ENCODE assay signal across 1 cellular context in the genomic region with DNA sequence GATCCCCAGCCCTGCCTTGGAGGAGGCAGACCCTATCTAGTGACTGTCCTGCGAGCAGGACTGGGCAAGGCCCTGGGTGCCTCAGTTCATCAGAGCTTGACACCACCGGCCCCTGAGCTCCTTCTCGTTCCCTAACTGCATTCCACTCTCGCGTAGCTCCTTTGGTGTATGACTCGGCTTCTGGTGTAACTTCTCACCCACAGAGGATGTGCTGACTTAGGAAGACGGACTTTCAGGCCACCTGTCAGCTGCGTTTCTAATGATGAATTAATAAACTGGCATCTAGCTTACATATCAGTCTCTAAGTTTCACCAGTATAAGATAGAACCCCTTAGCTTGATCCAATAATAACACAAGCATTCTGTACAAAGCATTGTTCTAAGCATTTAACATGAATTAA.
TF ChIP-seq lines count a peak whose summit lies in the region.

No MANE protein-coding gene starts in this region.

TF ChIP-seq in K562, 482 proteins besides CTCF, POLR2A, EP300 and RAD21:
- TF ChIP-seq ZSCAN32 (CRISPR knock-in tag; IDR thresholded peaks at IDR 0.05) (no peak), DACH1 (IDR thresholded peaks at IDR 0.05; ENCODE audit: partially characterized antibody) (no peak), GTF2F1 (IDR thresholded peaks at IDR 0.05; ENCODE audit: low read depth, low read length) (no peak), YY1 (IDR thresholded peaks at IDR 0.05; ENCODE audit: borderline replicate concordance in 1 of 3, control insufficient read depth in 1 of 3, extremely low read depth in 1 of 3, insufficient read depth in 3 of 3, insufficient read length in 1 of 3, insufficient replicate concordance in 2 of 3, low read depth in 1 of 3, low read length in 2 of 3) (no peak), STAT5B (CRISPR knock-in tag; IDR thresholded peaks at IDR 0.05) (no peak), NCOA4 (IDR thresholded peaks at IDR 0.05; ENCODE audit: partially characterized antibody) (no peak), TBP (optimal IDR thresholded peaks at IDR 0.05; ENCODE audit: low read depth, low read length) (no peak), SAP30 (IDR thresholded peaks at IDR 0.05; ENCODE audit: borderline replicate concordance, insufficient read depth, low read depth, low read length, poor library complexity, severe bottlenecking) (no peak)
- TF ChIP-seq, protein P1, sequence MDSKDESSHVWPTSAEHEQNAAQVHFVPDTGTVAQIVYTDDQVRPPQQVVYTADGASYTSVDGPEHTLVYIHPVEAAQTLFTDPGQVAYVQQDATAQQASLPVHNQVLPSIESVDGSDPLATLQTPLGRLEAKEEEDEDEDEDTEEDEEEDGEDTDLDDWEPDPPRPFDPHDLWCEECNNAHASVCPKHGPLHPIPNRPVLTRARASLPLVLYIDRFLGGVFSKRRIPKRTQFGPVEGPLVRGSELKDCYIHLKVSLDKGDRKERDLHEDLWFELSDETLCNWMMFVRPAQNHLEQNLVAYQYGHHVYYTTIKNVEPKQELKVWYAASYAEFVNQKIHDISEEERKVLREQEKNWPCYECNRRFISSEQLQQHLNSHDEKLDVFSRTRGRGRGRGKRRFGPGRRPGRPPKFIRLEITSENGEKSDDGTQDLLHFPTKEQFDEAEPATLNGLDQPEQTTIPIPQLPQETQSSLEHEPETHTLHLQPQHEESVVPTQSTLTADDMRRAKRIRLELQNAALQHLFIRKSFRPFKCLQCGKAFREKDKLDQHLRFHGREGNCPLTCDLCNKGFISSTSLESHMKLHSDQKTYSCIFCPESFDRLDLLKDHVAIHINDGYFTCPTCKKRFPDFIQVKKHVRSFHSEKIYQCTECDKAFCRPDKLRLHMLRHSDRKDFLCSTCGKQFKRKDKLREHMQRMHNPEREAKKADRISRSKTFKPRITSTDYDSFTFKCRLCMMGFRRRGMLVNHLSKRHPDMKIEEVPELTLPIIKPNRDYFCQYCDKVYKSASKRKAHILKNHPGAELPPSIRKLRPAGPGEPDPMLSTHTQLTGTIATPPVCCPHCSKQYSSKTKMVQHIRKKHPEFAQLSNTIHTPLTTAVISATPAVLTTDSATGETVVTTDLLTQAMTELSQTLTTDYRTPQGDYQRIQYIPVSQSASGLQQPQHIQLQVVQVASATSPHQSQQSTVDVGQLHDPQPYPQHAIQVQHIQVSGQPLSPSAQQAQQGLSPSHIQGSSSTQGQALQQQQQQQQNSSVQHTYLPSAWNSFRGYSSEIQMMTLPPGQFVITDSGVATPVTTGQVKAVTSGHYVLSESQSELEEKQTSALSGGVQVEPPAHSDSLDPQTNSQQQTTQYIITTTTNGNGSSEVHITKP (IDR thresholded peaks at IDR 0.05; ENCODE audit: partially characterized antibody) = no peak
- TF ChIP-seq, protein P2, sequence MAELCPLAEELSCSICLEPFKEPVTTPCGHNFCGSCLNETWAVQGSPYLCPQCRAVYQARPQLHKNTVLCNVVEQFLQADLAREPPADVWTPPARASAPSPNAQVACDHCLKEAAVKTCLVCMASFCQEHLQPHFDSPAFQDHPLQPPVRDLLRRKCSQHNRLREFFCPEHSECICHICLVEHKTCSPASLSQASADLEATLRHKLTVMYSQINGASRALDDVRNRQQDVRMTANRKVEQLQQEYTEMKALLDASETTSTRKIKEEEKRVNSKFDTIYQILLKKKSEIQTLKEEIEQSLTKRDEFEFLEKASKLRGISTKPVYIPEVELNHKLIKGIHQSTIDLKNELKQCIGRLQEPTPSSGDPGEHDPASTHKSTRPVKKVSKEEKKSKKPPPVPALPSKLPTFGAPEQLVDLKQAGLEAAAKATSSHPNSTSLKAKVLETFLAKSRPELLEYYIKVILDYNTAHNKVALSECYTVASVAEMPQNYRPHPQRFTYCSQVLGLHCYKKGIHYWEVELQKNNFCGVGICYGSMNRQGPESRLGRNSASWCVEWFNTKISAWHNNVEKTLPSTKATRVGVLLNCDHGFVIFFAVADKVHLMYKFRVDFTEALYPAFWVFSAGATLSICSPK (IDR thresholded peaks at IDR 0.05; ENCODE audit: borderline replicate concordance) = no peak
- TF ChIP-seq, protein P3, sequence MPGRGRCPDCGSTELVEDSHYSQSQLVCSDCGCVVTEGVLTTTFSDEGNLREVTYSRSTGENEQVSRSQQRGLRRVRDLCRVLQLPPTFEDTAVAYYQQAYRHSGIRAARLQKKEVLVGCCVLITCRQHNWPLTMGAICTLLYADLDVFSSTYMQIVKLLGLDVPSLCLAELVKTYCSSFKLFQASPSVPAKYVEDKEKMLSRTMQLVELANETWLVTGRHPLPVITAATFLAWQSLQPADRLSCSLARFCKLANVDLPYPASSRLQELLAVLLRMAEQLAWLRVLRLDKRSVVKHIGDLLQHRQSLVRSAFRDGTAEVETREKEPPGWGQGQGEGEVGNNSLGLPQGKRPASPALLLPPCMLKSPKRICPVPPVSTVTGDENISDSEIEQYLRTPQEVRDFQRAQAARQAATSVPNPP (IDR thresholded peaks at IDR 0.05; ENCODE audit: borderline replicate concordance, insufficient read depth, insufficient read length) = no peak
- TF ChIP-seq, protein P4, sequence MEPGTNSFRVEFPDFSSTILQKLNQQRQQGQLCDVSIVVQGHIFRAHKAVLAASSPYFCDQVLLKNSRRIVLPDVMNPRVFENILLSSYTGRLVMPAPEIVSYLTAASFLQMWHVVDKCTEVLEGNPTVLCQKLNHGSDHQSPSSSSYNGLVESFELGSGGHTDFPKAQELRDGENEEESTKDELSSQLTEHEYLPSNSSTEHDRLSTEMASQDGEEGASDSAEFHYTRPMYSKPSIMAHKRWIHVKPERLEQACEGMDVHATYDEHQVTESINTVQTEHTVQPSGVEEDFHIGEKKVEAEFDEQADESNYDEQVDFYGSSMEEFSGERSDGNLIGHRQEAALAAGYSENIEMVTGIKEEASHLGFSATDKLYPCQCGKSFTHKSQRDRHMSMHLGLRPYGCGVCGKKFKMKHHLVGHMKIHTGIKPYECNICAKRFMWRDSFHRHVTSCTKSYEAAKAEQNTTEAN (CRISPR knock-in tag; IDR thresholded peaks at IDR 0.05) = no peak
